In genomic region chr12:124754491-124754890, GRCh38 we compare ENCODE assay signal across 12 cellular contexts.
DNase-seq lines count a peak whose midpoint lies in the region; ATAC-seq and TF ChIP-seq lines count a peak whose summit lies in the region.
"Had no signal": no experiment of that assay in that cellular context is flagged by ENCODE, and none has a peak within 500 bp of the region (broad histone marks: within the 10 kb centered on the region; RNA-seq: fewer than 3 reads in every experiment).

No MANE protein-coding gene starts in this region.

- no peak overlapping the region for H3K27ac Mint-ChIP-seq in activated CD4-positive, alpha-beta memory T cell treated with anti-CD3 and anti-CD28 coated beads for 36 hours
- no peak overlapping the region for H3K27ac Mint-ChIP-seq in activated CD4-positive, alpha-beta memory T cell treated with anti-CD3 and anti-CD28 coated beads, Interleukin-2, amount 10 ng/mL, durations not matched to agents 7 days and 5 days

- no peaks in the 10 kb centered on the region for H3K27me3 ChIP-seq in A673 (replicated peaks; ENCODE audit: insufficient read depth, low read depth, low read length, poor library complexity)
- no peaks in the 10 kb centered on the region for H3K27me3 ChIP-seq in Peyer's patch
- H3K27me3 ChIP-seq in esophagus squamous epithelium = peaks cover 0 to 92% (median 0%) of the 10 kb centered on the region in 4 donors
- no peaks in the 10 kb centered on the region for H3K27me3 ChIP-seq in psoas muscle (ENCODE audit: insufficient read depth in 3 of 3, low read length in 2 of 3)
- H3K27me3 ChIP-seq in smooth muscle cell (ENCODE audit: low read depth) = no peaks in the 10 kb centered on the region

- H3K4me3 ChIP-seq in A673 (ENCODE audit: low read depth, low read length, poor library complexity, severe bottlenecking) = no peak overlapping the region
- no peak overlapping the region for H3K4me3 ChIP-seq in Peyer's patch
- no peak overlapping the region for H3K4me3 ChIP-seq in esophagus squamous epithelium
- H3K4me3 ChIP-seq in psoas muscle = no peak overlapping the region
- no peak overlapping the region for H3K4me3 ChIP-seq in smooth muscle cell
- H3K4me3 ChIP-seq: HAP-1 had no signal

- no peaks in the 10 kb centered on the region for H3K79me2 ChIP-seq in smooth muscle cell (ENCODE audit: low read depth)

- CTCF ChIA-PET in A673 (lab: Charles Lee) = interaction anchor here (1.2 kb wide), 1 partner anchor 12 kb away, joined by 3 read pairs; no protein-coding TSS in a partner anchor
- CTCF ChIA-PET in activated CD4-positive, alpha-beta memory T cell treated with anti-CD3 and anti-CD28 coated beads for 36 hours (lab: Charles Lee) = interaction anchor here (1.5 to 1.8 kb wide), 2 partner anchors 8 to 18 kb away, joined by 6 to 7 read pairs; no protein-coding TSS in a partner anchor
- CTCF ChIA-PET in activated CD4-positive, alpha-beta memory T cell treated with anti-CD3 and anti-CD28 coated beads, Interleukin-2, amount 10 ng/mL, durations not matched to agents 7 days and 5 days (lab: Charles Lee) = interaction anchor here (1.1 to 1.2 kb wide), 2 partner anchors 10 kb away, joined by 3 read pairs; no protein-coding TSS in a partner anchor

- no peak overlapping the region for H3K4me2 ChIP-seq in smooth muscle cell

- H3K36me3 Mint-ChIP-seq in activated CD4-positive, alpha-beta memory T cell treated with anti-CD3 and anti-CD28 coated beads for 36 hours = no peaks in the 10 kb centered on the region
- no peaks in the 10 kb centered on the region for H3K36me3 Mint-ChIP-seq in activated CD4-positive, alpha-beta memory T cell treated with anti-CD3 and anti-CD28 coated beads, Interleukin-2, amount 10 ng/mL, durations not matched to agents 7 days and 5 days (ENCODE audit: low read depth)

- no peak overlapping the region for H3K4me3 Mint-ChIP-seq in activated CD4-positive, alpha-beta memory T cell treated with anti-CD3 and anti-CD28 coated beads for 36 hours
- H3K4me3 Mint-ChIP-seq in activated CD4-positive, alpha-beta memory T cell treated with anti-CD3 and anti-CD28 coated beads, Interleukin-2, amount 10 ng/mL, durations not matched to agents 7 days and 5 days = no peak overlapping the region
- H3K4me3 Mint-ChIP-seq: activated naive CD8-positive, alpha-beta T cell treated with anti-CD3 and anti-CD28 coated beads for 36 hours had no signal

- no peak overlapping the region for H2AFZ ChIP-seq in smooth muscle cell (ENCODE audit: low read depth)

- H3K27ac ChIP-seq in A673 (ENCODE audit: low read depth, low read length, poor library complexity, severe bottlenecking) (peak overlapping the region; percentile 32), Peyer's patch (peak overlapping the region; percentile 52 to 85 (median 68)), esophagus squamous epithelium (peak overlapping the region; percentile 66 to 95 (median 78)), psoas muscle (peak overlapping the region; percentile 77), smooth muscle cell (ENCODE audit: low read depth) (no peak overlapping the region)

- H3K36me3 ChIP-seq in A673 (ENCODE audit: insufficient read depth, low read length, poor library complexity, severe bottlenecking) = no peaks in the 10 kb centered on the region
- H3K36me3 ChIP-seq in Peyer's patch = no peaks in the 10 kb centered on the region
- no peaks in the 10 kb centered on the region for H3K36me3 ChIP-seq in esophagus squamous epithelium
- no peaks in the 10 kb centered on the region for H3K36me3 ChIP-seq in psoas muscle (ENCODE audit: insufficient read depth in 1 of 2, low read depth in 1 of 2)
- no peaks in the 10 kb centered on the region for H3K36me3 ChIP-seq in smooth muscle cell (ENCODE audit: low read depth)
- H3K36me3 ChIP-seq: HAP-1 had no signal

- POLR2A ChIA-PET in A673 (lab: Charles Lee; ENCODE audit: low non-redundant PET) = no interaction called here
- POLR2A ChIA-PET in activated CD4-positive, alpha-beta memory T cell treated with anti-CD3 and anti-CD28 coated beads for 36 hours (lab: Charles Lee) = no interaction called here
- POLR2A ChIA-PET in activated CD4-positive, alpha-beta memory T cell treated with anti-CD3 and anti-CD28 coated beads, Interleukin-2, amount 10 ng/mL, durations not matched to agents 7 days and 5 days (lab: Charles Lee) = no interaction called here

- DNase-seq in A673 (ENCODE audit: low spot score) (no peak), Peyer's patch (no peak), esophagus squamous epithelium (lab: John Stamatoyannopoulos, UW) (no peak), psoas muscle (no peak), smooth muscle cell (lab: John Stamatoyannopoulos, UW; ENCODE audit: unreplicated experiment) (no peak)
- DNase-seq in activated CD4-positive, alpha-beta memory T cell treated with anti-CD3 and anti-CD28 coated beads for 36 hours = no peak
- DNase-seq in activated CD4-positive, alpha-beta memory T cell treated with anti-CD3 and anti-CD28 coated beads, Interleukin-2, amount 10 ng/mL, durations not matched to agents 7 days and 5 days = no peak
- DNase-seq: activated CD8-positive, alpha-beta memory T cell treated with anti-CD3 and anti-CD28 coated beads, Interleukin-2, amount 50 U/mL, for 48 hours; activated naive CD8-positive, alpha-beta T cell treated with anti-CD3 and anti-CD28 coated beads for 36 hours; effector memory CD8-positive, alpha-beta T cell had no signal

- BruUV-seq in A673 (replicated peaks; lab: Mats Ljungman, UMichigan) = no TSS peak

- TF ChIP-seq CTCF in A673 (conservative IDR thresholded peaks at IDR 0.05; ENCODE audit: low read depth, low read length) (no peak), Peyer's patch (IDR thresholded peaks at IDR 0.05) (no peak), esophagus squamous epithelium (IDR thresholded peaks at IDR 0.05) (no peak), psoas muscle (IDR thresholded peaks at IDR 0.05) (no peak), smooth muscle cell (IDR thresholded peaks at IDR 0.05; ENCODE audit: borderline replicate concordance, insufficient read depth, poor library complexity, severe bottlenecking) (no peak)

- H3K9me3 ChIP-seq in A673 (ENCODE audit: low read depth, low read length, poor library complexity, severe bottlenecking) = peaks cover 8% of the 10 kb centered on the region
- H3K9me3 ChIP-seq in Peyer's patch = peaks cover 0 to 6% (median 0%) of the 10 kb centered on the region in 4 donors
- peaks cover 0 to 8% (median 4%) of the 10 kb centered on the region in 3 donors for H3K9me3 ChIP-seq in esophagus squamous epithelium
- H3K9me3 ChIP-seq in psoas muscle = no peaks in the 10 kb centered on the region
- H3K9me3 ChIP-seq in smooth muscle cell (replicated peaks; ENCODE audit: low read depth) = no peaks in the 10 kb centered on the region
- H3K9me3 ChIP-seq: HAP-1 had no signal

- H3F3A ChIP-seq in smooth muscle cell (ENCODE audit: low read depth) = peaks cover 3% of the 10 kb centered on the region

- no peaks in the 10 kb centered on the region for H4K20me1 ChIP-seq in smooth muscle cell (ENCODE audit: low read depth)

- H3K9me3 Mint-ChIP-seq in activated CD4-positive, alpha-beta memory T cell treated with anti-CD3 and anti-CD28 coated beads for 36 hours = peaks cover 15% of the 10 kb centered on the region
- H3K9me3 Mint-ChIP-seq in activated CD4-positive, alpha-beta memory T cell treated with anti-CD3 and anti-CD28 coated beads, Interleukin-2, amount 10 ng/mL, durations not matched to agents 7 days and 5 days = peaks cover 9% of the 10 kb centered on the region
- H3K9me3 Mint-ChIP-seq: effector memory CD8-positive, alpha-beta T cell had no signal

- H3K9ac ChIP-seq in smooth muscle cell (ENCODE audit: low read depth) = no peak overlapping the region

- no peak for TF ChIP-seq POLR2A in Peyer's patch (IDR thresholded peaks at IDR 0.05)
- no peak for TF ChIP-seq POLR2A in esophagus squamous epithelium (IDR thresholded peaks at IDR 0.05)

- intact Hi-C loops in A673 (cut with micrococcal nuclease; ENCODE audit: unreplicated experiment) (no loop called here), esophagus squamous epithelium (cut with DNase I) (no loop called here), psoas muscle (cut with DNase I) (loop anchor here in 1 of 2 donors (5.0 kb wide), 1 partner anchor 237 kb away; no protein-coding TSS in a partner anchor)
- intact Hi-C loops in activated CD4-positive, alpha-beta memory T cell treated with anti-CD3 and anti-CD28 coated beads for 36 hours (cut with micrococcal nuclease) = no loop called here

- H3K4me1 Mint-ChIP-seq in activated CD4-positive, alpha-beta memory T cell treated with anti-CD3 and anti-CD28 coated beads for 36 hours (ENCODE audit: low read depth) = peaks cover 8% of the 10 kb centered on the region
- H3K4me1 Mint-ChIP-seq in activated CD4-positive, alpha-beta memory T cell treated with anti-CD3 and anti-CD28 coated beads, Interleukin-2, amount 10 ng/mL, durations not matched to agents 7 days and 5 days = peaks cover 5% of the 10 kb centered on the region

- ATAC-seq in psoas muscle = no peak
- ATAC-seq in GM21515 (IDR thresholded peaks at IDR 0.05; ENCODE audit: unreplicated experiment) = no peak

- peaks cover 29% of the 10 kb centered on the region for H3K27me3 Mint-ChIP-seq in activated CD4-positive, alpha-beta memory T cell treated with anti-CD3 and anti-CD28 coated beads for 36 hours
- peaks cover 42% of the 10 kb centered on the region for H3K27me3 Mint-ChIP-seq in activated CD4-positive, alpha-beta memory T cell treated with anti-CD3 and anti-CD28 coated beads, Interleukin-2, amount 10 ng/mL, durations not matched to agents 7 days and 5 days

- H3K4me1 ChIP-seq in A673 (ENCODE audit: insufficient read depth, low read length, poor library complexity, severe bottlenecking) = peaks cover 39% of the 10 kb centered on the region
- peaks cover 0 to 15% (median 0%) of the 10 kb centered on the region in 4 donors for H3K4me1 ChIP-seq in Peyer's patch
- H3K4me1 ChIP-seq in esophagus squamous epithelium = peaks cover 3 to 59% (median 33%) of the 10 kb centered on the region in 3 donors
- peaks cover 32% of the 10 kb centered on the region for H3K4me1 ChIP-seq in psoas muscle
- peaks cover 8% of the 10 kb centered on the region for H3K4me1 ChIP-seq in smooth muscle cell (ENCODE audit: low read depth)

- WGBS in esophagus squamous epithelium, 2 donors = 82% methylated on average over 6 of the region's 7 CpGs; no CpG with 5 or more reads in 1 of the 2 donors
- WGBS in psoas muscle, 3 donors = 80 to 87% (median 85%) methylated on average over 7 of the region's 7 CpGs
- WGBS in smooth muscle cell (ENCODE audit: low lambda C conversion rate) = 97% methylated on average over 7 of the region's 7 CpGs
